15 cellular contexts compared by ENCODE assay signal in genomic region chr1:10791117-10791951, GRCh38. TPM values are rescaled to one million over a fixed set of nuclear protein-coding genes. Genes with fewer than 3 reads are reported as not detected.
DNase-seq lines count a peak whose midpoint lies in the region; ATAC-seq and TF ChIP-seq lines count a peak whose summit lies in the region.
"Had no signal": no experiment of that assay in that cellular context is flagged by ENCODE, and none has a peak within 500 bp of the region (broad histone marks: within the 10 kb centered on the region; RNA-seq: fewer than 3 reads in every experiment).

No MANE protein-coding gene starts in this region.

- no peak overlapping the region for H2AFZ ChIP-seq in PC-9

- peaks cover 56% of the 10 kb centered on the region for H3K27me3 Mint-ChIP-seq in activated T-cell treated with anti-CD3 and anti-CD28 coated beads, Interleukin-2, amount 50 U/mL, for 24 hours

- peak; percentile 83 for DNase-seq in COR-L47 (lab: John Stamatoyannopoulos, UW)
- peak; percentile 57 for DNase-seq in NCI-H1048 (lab: John Stamatoyannopoulos, UW)
- DNase-seq in PC-9 = peak in 1 of 2 experiments; percentile 60
- DNase-seq in NCI-H446 treated with DMSO at 0.1 percent for 48 hours (lab: John Stamatoyannopoulos, UW) = no peak
- DNase-seq in activated T-cell treated with anti-CD3 and anti-CD28 coated beads, Interleukin-2, amount 50 U/mL, for 24 hours = no peak
- DNase-seq: activated CD4-positive, alpha-beta T cell treated with anti-CD3 and anti-CD28 coated beads for 36 hours; naive B cell; stimulated activated CD4-positive, alpha-beta T cell treated with anti-CD3 and anti-CD28 coated beads, Interleukin-12 subunit alpha, Interleukin-12 subunit beta, amount 100 ng/mL, for 4 hours; stimulated activated CD8-positive, alpha-beta memory T cell treated with anti-CD3 and anti-CD28 coated beads, Interleukin-4, amount 100 ng/mL, for 48 hours had no signal

- no peak overlapping the region for H3K4me3 Mint-ChIP-seq in activated T-cell treated with anti-CD3 and anti-CD28 coated beads, Interleukin-2, amount 50 U/mL, for 24 hours
- H3K4me3 Mint-ChIP-seq: activated CD4-positive, alpha-beta T cell treated with anti-CD3 and anti-CD28 coated beads for 36 hours; naive B cell had no signal

- H3K27me3 ChIP-seq in PC-9 (ENCODE audit: insufficient read depth, low read depth) (no peaks in the 10 kb centered on the region), muscle layer of colon (ENCODE audit: control insufficient read depth in 1 of 2, insufficient read depth in 2 of 2, low read length in 2 of 2) (peaks cover 5% of the 10 kb centered on the region in 2 donors)

- H3K9ac ChIP-seq in muscle layer of colon (ENCODE audit: low read length) = peak overlapping the region; percentile 58
- H3K9ac ChIP-seq: BLaER1 had no signal

- H3K9me3 ChIP-seq in PC-9 (ENCODE audit: insufficient read depth, low read depth) = no peaks in the 10 kb centered on the region
- no peaks in the 10 kb centered on the region for H3K9me3 ChIP-seq in muscle layer of colon (ENCODE audit: low read length)
- H3K9me3 ChIP-seq: BLaER1 had no signal

- no peak for ATAC-seq in HG02588 (IDR thresholded peaks at IDR 0.05; ENCODE audit: unreplicated experiment)
- no peak for ATAC-seq in HG02763 (IDR thresholded peaks at IDR 0.05; ENCODE audit: unreplicated experiment)
- ATAC-seq: activated CD4-positive, alpha-beta T cell treated with anti-CD3 and anti-CD28 coated beads for 36 hours; SK-N-SH treated with all-trans-retinoic acid at 6 μM for 48 hours had no signal

- intact Hi-C loops in PC-9 (cut with micrococcal nuclease; ENCODE audit: unreplicated experiment) = no loop called here

- H3K9me3 Mint-ChIP-seq in activated T-cell treated with anti-CD3 and anti-CD28 coated beads, Interleukin-2, amount 50 U/mL, for 24 hours = no peaks in the 10 kb centered on the region
- H3K9me3 Mint-ChIP-seq: activated T-helper 2 cell treated with anti-CD3 and anti-CD28 coated beads, Interferon-gamma antibody, Interleukin-2, Interleukin-4, amounts not matched to agents 10 μg/mL and 5 μg/mL and 100 μg/mL, durations not matched to agents 14 hours and 24 hours and 36 hours had no signal

- no peak for TF ChIP-seq CTCF in PC-9 (conservative IDR thresholded peaks at IDR 0.05)

- H3K27ac Mint-ChIP-seq in activated T-cell treated with anti-CD3 and anti-CD28 coated beads, Interleukin-2, amount 50 U/mL, for 24 hours = no peak overlapping the region
- H3K27ac Mint-ChIP-seq: activated CD4-positive, alpha-beta T cell treated with anti-CD3 and anti-CD28 coated beads for 36 hours; activated T-helper 2 cell treated with anti-CD3 and anti-CD28 coated beads, Interferon-gamma antibody, Interleukin-2, Interleukin-4, amounts not matched to agents 10 μg/mL and 5 μg/mL and 100 μg/mL, durations not matched to agents 14 hours and 24 hours and 36 hours; naive B cell had no signal

- peaks cover 14% of the 10 kb centered on the region for H3K4me1 Mint-ChIP-seq in activated T-cell treated with anti-CD3 and anti-CD28 coated beads, Interleukin-2, amount 50 U/mL, for 24 hours (ENCODE audit: low read depth)

- H3K4me1 ChIP-seq in PC-9 (replicated peaks; ENCODE audit: insufficient read depth) (peaks cover 19% of the 10 kb centered on the region), muscle layer of colon (ENCODE audit: insufficient read depth, low read length) (peaks cover 48% of the 10 kb centered on the region)

- no peaks in the 10 kb centered on the region for H4K20me1 ChIP-seq in PC-9 (ENCODE audit: insufficient read depth)

- no peaks in the 10 kb centered on the region for H3K36me3 Mint-ChIP-seq in activated T-cell treated with anti-CD3 and anti-CD28 coated beads, Interleukin-2, amount 50 U/mL, for 24 hours (ENCODE audit: low read depth)
- H3K36me3 Mint-ChIP-seq: naive B cell had no signal

- H3K27ac ChIP-seq in PC-9 = no peak overlapping the region
- peak overlapping the region; percentile 70 for H3K27ac ChIP-seq in muscle layer of colon (ENCODE audit: low read depth, low read length)
- H3K27ac ChIP-seq: BLaER1 had no signal

- H3K4me3 ChIP-seq in PC-9 = no peak overlapping the region
- no peak overlapping the region for H3K4me3 ChIP-seq in muscle layer of colon (ENCODE audit: low read depth in 1 of 2, low read length in 2 of 2)
- H3K4me3 ChIP-seq: BLaER1 had no signal

- peaks cover 5% of the 10 kb centered on the region; the same call in 1 of the 2 replicates for H3F3A ChIP-seq in PC-9 (ENCODE audit: insufficient read depth, low read depth)

- peak overlapping the region; percentile 38 for H3K4me2 ChIP-seq in PC-9
- H3K4me2 ChIP-seq: BLaER1 had no signal

- no TSS peak for BruUV-seq in PC-9 (replicated peaks; lab: Mats Ljungman, UMichigan)

- H3K9me2 ChIP-seq in PC-9 (ENCODE audit: insufficient read depth) = no peaks in the 10 kb centered on the region

- POLR2A ChIA-PET in PC-9 (lab: Charles Lee; ENCODE audit: unreplicated experiment) = interaction anchor here (0.6 kb wide), 1 partner anchor 65 kb away, joined by 5 read pairs; no protein-coding TSS in a partner anchor

- no peaks in the 10 kb centered on the region for H3K36me3 ChIP-seq in PC-9 (ENCODE audit: low read depth)
- no peaks in the 10 kb centered on the region for H3K36me3 ChIP-seq in muscle layer of colon (ENCODE audit: insufficient read depth, low read length)
- H3K36me3 ChIP-seq: BLaER1 had no signal

- CTCF ChIA-PET in PC-9 (lab: Charles Lee) = interaction anchor here (0.7 kb wide), 1 partner anchor 624 kb away, joined by 4 read pairs; no protein-coding TSS in a partner anchor

- no peaks in the 10 kb centered on the region for H3K79me2 ChIP-seq in PC-9 (ENCODE audit: low read depth)

RNA-seq across cellular contexts. Expression of gene CASZ1, which starts 5.1 kb away (rescaled TPM):
- total RNA-seq in PC-9 (2021) = 15.2 and 18.9 TPM in 2 replicates

Comparison
In these comparisons a context has a peak if more than half of its experiments do, and no peak if none do; other contexts are left out.
1. DNase-seq: peak in COR-L47 (single experiment) and NCI-H1048 (single experiment); none in NCI-H446 treated with DMSO at 0.1 percent for 48 hours (single experiment) and activated T-cell treated with anti-CD3 and anti-CD28 coated beads, Interleukin-2, amount 50 U/mL, for 24 hours (single experiment).